ENCODE assay signal across 8 cellular contexts in genomic region chr3:151327571-151328198, GRCh38. TPM values are rescaled to one million over a fixed set of nuclear protein-coding genes. Genes with fewer than 3 reads are reported as not detected.
DNase-seq lines count a peak whose midpoint lies in the region; ATAC-seq and TF ChIP-seq lines count a peak whose summit lies in the region.

No MANE protein-coding gene starts in this region.

- no peaks in the 10 kb centered on the region for H3K36me3 ChIP-seq in KMS-11 (ENCODE audit: insufficient read depth)
- H3K36me3 ChIP-seq in adrenal gland (replicated peaks in 1 of 2) = no peaks in the 10 kb centered on the region
- no peaks in the 10 kb centered on the region for H3K36me3 ChIP-seq in kidney epithelial cell (ENCODE audit: control insufficient read depth, insufficient read depth, low read length)

- DNase-seq in adrenal gland (no peak), kidney epithelial cell (ENCODE audit: low read depth) (no peak), left colon (no peak), iPS-NIHi7 (ENCODE audit: extremely low spot score) (no peak), islet precursor cell (no peak)

- TF ChIP-seq CTCF in C4-2B (conservative IDR thresholded peaks at IDR 0.05) = peak; percentile 89
- peak; percentile 65 for TF ChIP-seq CTCF in KMS-11 (conservative IDR thresholded peaks at IDR 0.05; ENCODE audit: low read depth, low read length)
- TF ChIP-seq CTCF in adrenal gland (IDR thresholded peaks at IDR 0.05) = peak; percentile 25 to 71 (median 58)
- TF ChIP-seq CTCF in kidney epithelial cell (IDR thresholded peaks at IDR 0.05; ENCODE audit: insufficient read depth, low read length, poor library complexity, severe bottlenecking) = peak; percentile 39

- no peaks in the 10 kb centered on the region for H4K20me1 ChIP-seq in KMS-11 (ENCODE audit: insufficient read depth)

- H3K4me3 ChIP-seq in KMS-11 (IDR thresholded peaks at IDR 0.05; ENCODE audit: insufficient read depth, low read depth, low read length) (no peak overlapping the region), adrenal gland (peak overlapping the region in 1 of 4 donors; percentile 41), kidney epithelial cell (ENCODE audit: low read depth, low read length) (no peak overlapping the region)

- TF ChIP-seq POLR2A in adrenal gland (IDR thresholded peaks at IDR 0.05) = no peak

- H3K4me1 ChIP-seq in KMS-11 (ENCODE audit: low read depth, poor library complexity, severe bottlenecking) (no peaks in the 10 kb centered on the region), adrenal gland (replicated peaks in 1 of 2) (peaks cover 8 to 13% of the 10 kb centered on the region in 2 donors)

- no peak overlapping the region for H3K4me2 ChIP-seq in KMS-11

- no peak overlapping the region for H3K27ac ChIP-seq in C4-2B
- no peak overlapping the region for H3K27ac ChIP-seq in KMS-11
- peak overlapping the region in 1 of 5 donors; percentile 31 for H3K27ac ChIP-seq in adrenal gland

- no peaks in the 10 kb centered on the region for H3K9me3 ChIP-seq in adrenal gland (replicated peaks in 1 of 3)

- no peak overlapping the region for H2AFZ ChIP-seq in KMS-11 (ENCODE audit: low read depth)

- H3K79me2 ChIP-seq in KMS-11 (ENCODE audit: insufficient read depth, low read depth) = no peaks in the 10 kb centered on the region

- intact Hi-C loops in adrenal gland (cut with DNase I) = no loop called here
- intact Hi-C loops in left colon (cut with DNase I, micrococcal nuclease) = no loop called here

- H3K9ac ChIP-seq in KMS-11 = no peak overlapping the region

- ATAC-seq in GM21717 (IDR thresholded peaks at IDR 0.05; ENCODE audit: unreplicated experiment) (no peak), left colon (no peak)

- WGBS in adrenal gland, 4 donors = 6 to 10% (median 8%) methylated on average over 3 of the region's 3 CpGs

- H3K27me3 ChIP-seq in KMS-11 (ENCODE audit: insufficient read depth, low read depth) (no peaks in the 10 kb centered on the region), adrenal gland (no peaks in the 10 kb centered on the region), kidney epithelial cell (ENCODE audit: control insufficient read depth, insufficient read depth, low read length) (no peaks in the 10 kb centered on the region)

RNA-seq across cellular contexts. Expression of gene P2RY13, which starts 1.7 kb away (rescaled TPM):
- 1 to 10 TPM in 7 of 8 donors, under 1 TPM in 1; 0.66 to 6.0 (median 2.7) TPM for total RNA-seq in adrenal gland
- polyA plus RNA-seq in adrenal gland = 1 to 10 TPM; 1.2 to 2.7 (median 1.7) TPM
- total RNA-seq in kidney epithelial cell = 0.13 TPM in 1 of 2 replicates, not detected in the other
- total RNA-seq in left colon = 1 to 10 TPM in 1 of 2 donors, under 1 TPM in 1; 0.15 to 1.5 TPM

RNA-seq across cellular contexts. Expression of gene GPR87, which starts 11.1 kb away (rescaled TPM):
- total RNA-seq in adrenal gland = not detected
- polyA plus RNA-seq in adrenal gland = not detected
- total RNA-seq in kidney epithelial cell = 16.4 and 16.7 TPM in 2 replicates
- not detected for total RNA-seq in left colon

RNA-seq across cellular contexts. Expression of gene P2RY14, which starts 49.3 kb away (rescaled TPM):
- total RNA-seq in adrenal gland = 1 to 10 TPM in 1 of 8 donors, under 1 TPM in 6, not detected in 1; 0.28 to 2.4 (median 0.65) TPM
- under 1 TPM; 0.40 to 0.57 (median 0.57) TPM for polyA plus RNA-seq in adrenal gland
- not detected in 2 replicates for total RNA-seq in kidney epithelial cell
- 1 to 10 TPM; 2.0 to 7.3 TPM for total RNA-seq in left colon

RNA-seq across cellular contexts. Expression of gene P2RY12, which starts 56.9 kb away (rescaled TPM):
- total RNA-seq in adrenal gland (10 to 100 TPM in 2 of 8 donors, 1 to 10 TPM in 6; 1.9 to 13.2 (median 4.4) TPM), kidney epithelial cell (not detected in 2 replicates), left colon (under 1 TPM; 0.37 to 0.92 TPM)
- 1 to 10 TPM in 1 of 3 donors, under 1 TPM in 2; 0.37 to 2.3 (median 0.56) TPM for polyA plus RNA-seq in adrenal gland

Comparison
In these comparisons a context has a peak if more than half of its experiments do, and no peak if none do; other contexts are left out.
1. CTCF ChIP-seq: peak in every context shown above with its lines; median percentile 89 in C4-2B; 65 in KMS-11; 58 in adrenal gland; 39 in kidney epithelial cell.
2. RNA of gene GPR87, which starts 11.1 kb away (total RNA-seq): 16.4 to 16.7 TPM in kidney epithelial cell; not detected in adrenal gland and not detected in left colon; every median in the first group is over 10 times any median in the second.